In the genomic region with DNA sequence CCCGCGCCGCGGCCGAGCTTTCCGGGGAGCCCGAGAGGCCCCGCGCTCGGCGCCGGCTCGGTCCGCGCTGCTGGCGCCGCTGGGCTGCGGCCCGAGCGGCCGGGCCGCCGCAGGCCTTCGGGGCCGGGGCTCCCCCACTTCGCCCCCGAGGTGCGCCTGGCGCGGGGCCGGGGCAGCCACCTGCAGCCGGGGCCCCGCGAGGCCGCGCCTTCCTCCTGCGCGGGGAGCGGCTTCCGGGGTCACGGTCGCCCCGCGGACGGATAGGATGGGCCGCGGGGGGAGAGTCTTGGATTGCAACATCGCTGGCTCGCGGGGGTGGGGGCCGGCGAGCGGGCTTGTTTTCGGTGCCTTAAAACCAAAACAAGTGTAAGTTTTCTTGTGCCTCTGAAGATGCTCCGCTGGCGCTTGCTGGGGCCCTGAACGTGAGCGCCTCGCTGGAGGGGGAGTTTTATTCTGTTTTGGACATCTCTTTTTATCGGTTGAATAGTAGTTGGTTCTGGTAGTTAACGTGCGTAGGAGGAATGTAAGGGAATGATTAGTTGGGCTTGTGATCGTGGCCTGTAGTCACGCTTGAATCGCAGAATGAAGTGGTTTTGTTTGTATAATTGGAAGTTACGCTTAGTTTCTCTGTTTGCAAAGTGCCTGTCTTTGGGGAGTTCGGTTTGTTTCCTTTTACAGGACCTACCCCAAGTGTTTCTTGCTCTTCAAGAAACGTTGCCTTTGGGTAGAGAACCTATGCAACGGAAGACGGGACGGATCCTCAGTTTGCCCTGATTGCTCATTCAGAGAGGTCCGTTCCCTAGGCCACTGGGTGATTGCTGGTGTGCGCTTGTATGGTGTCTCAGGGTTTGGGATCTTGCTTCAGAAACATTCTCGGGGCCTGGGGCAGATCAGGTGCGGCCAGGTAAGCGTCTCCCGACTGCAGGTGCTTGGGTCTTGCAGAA, we compare ENCODE assay signal across 1 cellular context.
TF ChIP-seq lines count a peak whose summit lies in the region.

No MANE protein-coding gene starts in this region.

TF ChIP-seq in HCT116, 20 proteins besides CTCF, POLR2A, EP300 and RAD21:
- TF ChIP-seq CEBPB (IDR thresholded peaks at IDR 0.05; ENCODE audit: low read depth): no peak
- TF ChIP-seq TCF7L2 (IDR thresholded peaks at IDR 0.05; ENCODE audit: borderline replicate concordance, extremely low read depth, insufficient read depth, insufficient read length): no peak
- TF ChIP-seq ZNF274 (IDR thresholded peaks at IDR 0.05; ENCODE audit: low read depth, low read length): no peak
- no peak for TF ChIP-seq SP1 (IDR thresholded peaks at IDR 0.05; ENCODE audit: low read depth)
- no peak for TF ChIP-seq YY1 (IDR thresholded peaks at IDR 0.05; ENCODE audit: extremely low read depth, insufficient replicate concordance, low read depth, low read length)
- no peak for TF ChIP-seq FOSL1 (IDR thresholded peaks at IDR 0.05; ENCODE audit: low read depth)
- no peak for TF ChIP-seq SRF (IDR thresholded peaks at IDR 0.05; ENCODE audit: low read depth)
- TF ChIP-seq JUND (IDR thresholded peaks at IDR 0.05): no peak
- TF ChIP-seq EZH2phosphoT487 (IDR thresholded peaks at IDR 0.05; ENCODE audit: borderline replicate concordance): no peak
- TF ChIP-seq, protein P1, sequence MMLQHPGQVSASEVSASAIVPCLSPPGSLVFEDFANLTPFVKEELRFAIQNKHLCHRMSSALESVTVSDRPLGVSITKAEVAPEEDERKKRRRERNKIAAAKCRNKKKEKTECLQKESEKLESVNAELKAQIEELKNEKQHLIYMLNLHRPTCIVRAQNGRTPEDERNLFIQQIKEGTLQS (IDR thresholded peaks at IDR 0.05): no peak
- TF ChIP-seq, protein P2, sequence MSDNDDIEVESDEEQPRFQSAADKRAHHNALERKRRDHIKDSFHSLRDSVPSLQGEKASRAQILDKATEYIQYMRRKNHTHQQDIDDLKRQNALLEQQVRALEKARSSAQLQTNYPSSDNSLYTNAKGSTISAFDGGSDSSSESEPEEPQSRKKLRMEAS (IDR thresholded peaks at IDR 0.05): no peak
- TF ChIP-seq POLR2AphosphoS5 (IDR thresholded peaks at IDR 0.05; ENCODE audit: low read depth, low read length): no peak
- no peak for TF ChIP-seq ELF1 (IDR thresholded peaks at IDR 0.05; ENCODE audit: borderline replicate concordance, low read depth)
- TF ChIP-seq CBX3 (IDR thresholded peaks at IDR 0.05; ENCODE audit: low read depth): no peak
- TF ChIP-seq EGR1 (IDR thresholded peaks at IDR 0.05; ENCODE audit: low read depth): no peak
- TF ChIP-seq, protein P3, sequence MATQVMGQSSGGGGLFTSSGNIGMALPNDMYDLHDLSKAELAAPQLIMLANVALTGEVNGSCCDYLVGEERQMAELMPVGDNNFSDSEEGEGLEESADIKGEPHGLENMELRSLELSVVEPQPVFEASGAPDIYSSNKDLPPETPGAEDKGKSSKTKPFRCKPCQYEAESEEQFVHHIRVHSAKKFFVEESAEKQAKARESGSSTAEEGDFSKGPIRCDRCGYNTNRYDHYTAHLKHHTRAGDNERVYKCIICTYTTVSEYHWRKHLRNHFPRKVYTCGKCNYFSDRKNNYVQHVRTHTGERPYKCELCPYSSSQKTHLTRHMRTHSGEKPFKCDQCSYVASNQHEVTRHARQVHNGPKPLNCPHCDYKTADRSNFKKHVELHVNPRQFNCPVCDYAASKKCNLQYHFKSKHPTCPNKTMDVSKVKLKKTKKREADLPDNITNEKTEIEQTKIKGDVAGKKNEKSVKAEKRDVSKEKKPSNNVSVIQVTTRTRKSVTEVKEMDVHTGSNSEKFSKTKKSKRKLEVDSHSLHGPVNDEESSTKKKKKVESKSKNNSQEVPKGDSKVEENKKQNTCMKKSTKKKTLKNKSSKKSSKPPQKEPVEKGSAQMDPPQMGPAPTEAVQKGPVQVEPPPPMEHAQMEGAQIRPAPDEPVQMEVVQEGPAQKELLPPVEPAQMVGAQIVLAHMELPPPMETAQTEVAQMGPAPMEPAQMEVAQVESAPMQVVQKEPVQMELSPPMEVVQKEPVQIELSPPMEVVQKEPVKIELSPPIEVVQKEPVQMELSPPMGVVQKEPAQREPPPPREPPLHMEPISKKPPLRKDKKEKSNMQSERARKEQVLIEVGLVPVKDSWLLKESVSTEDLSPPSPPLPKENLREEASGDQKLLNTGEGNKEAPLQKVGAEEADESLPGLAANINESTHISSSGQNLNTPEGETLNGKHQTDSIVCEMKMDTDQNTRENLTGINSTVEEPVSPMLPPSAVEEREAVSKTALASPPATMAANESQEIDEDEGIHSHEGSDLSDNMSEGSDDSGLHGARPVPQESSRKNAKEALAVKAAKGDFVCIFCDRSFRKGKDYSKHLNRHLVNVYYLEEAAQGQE (IDR thresholded peaks at IDR 0.05; ENCODE audit: low read depth): no peak
